In the genomic region with DNA sequence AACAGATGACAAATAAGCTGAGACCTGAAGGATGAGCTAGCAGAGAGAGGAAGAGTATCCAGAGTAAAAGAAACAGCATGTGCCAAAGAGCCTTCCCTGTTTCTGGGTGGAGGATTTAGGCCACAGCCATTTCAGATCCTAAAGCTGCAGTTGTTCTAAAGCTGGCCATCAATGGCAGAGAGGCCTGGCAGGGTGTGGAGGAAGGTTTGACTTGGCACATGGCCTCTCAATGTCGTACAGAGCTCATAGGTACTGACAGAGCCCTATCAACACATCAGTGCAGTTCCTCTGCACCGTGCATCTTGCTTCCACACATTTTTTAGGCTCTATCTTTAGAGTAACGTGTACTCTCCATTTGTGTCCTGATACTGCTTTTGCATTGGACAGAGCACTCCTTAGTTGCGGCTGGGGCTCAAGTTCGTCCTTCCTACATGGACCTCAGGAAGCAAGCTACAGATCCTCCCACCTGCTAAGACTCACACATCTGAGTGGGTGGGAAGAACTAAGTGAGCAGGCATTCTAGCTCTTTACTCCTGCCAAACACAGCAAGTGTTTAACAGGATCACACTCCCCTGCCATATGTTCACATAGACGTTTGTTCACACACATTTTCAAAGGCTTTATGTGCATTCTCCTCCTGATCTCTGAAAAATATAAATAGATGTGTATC, we compare ENCODE assay signal across 1 cellular context.
TF ChIP-seq lines count a peak whose summit lies in the region.

No MANE protein-coding gene starts in this region.

TF ChIP-seq in H1, 55 proteins besides CTCF, POLR2A, EP300 and RAD21:
- TF ChIP-seq ATF3 (IDR thresholded peaks at IDR 0.05; ENCODE audit: insufficient read depth, low read depth, low read length) = no peak
- TF ChIP-seq EZH2 (IDR thresholded peaks at IDR 0.05; ENCODE audit: low read depth, low read length, severe bottlenecking) = no peak
- no peak for TF ChIP-seq SIRT6 (IDR thresholded peaks at IDR 0.05; ENCODE audit: low read length)
- no peak for TF ChIP-seq RFX5 (IDR thresholded peaks at IDR 0.05; ENCODE audit: borderline replicate concordance, low read depth, low read length)
- TF ChIP-seq, protein P1, sequence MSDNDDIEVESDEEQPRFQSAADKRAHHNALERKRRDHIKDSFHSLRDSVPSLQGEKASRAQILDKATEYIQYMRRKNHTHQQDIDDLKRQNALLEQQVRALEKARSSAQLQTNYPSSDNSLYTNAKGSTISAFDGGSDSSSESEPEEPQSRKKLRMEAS (IDR thresholded peaks at IDR 0.05) = no peak
- TF ChIP-seq POU5F1 (IDR thresholded peaks at IDR 0.05; ENCODE audit: low read depth, low read length) = no peak
- TF ChIP-seq CHD7 (IDR thresholded peaks at IDR 0.05; ENCODE audit: insufficient replicate concordance, low read length) = no peak
- no peak for TF ChIP-seq NRF1 (IDR thresholded peaks at IDR 0.05; ENCODE audit: low read depth, low read length)
- no peak for TF ChIP-seq RNF2 (IDR thresholded peaks at IDR 0.05; ENCODE audit: borderline replicate concordance, low read depth, low read length, missing control alignments, poor library complexity, severe bottlenecking)
- no peak for TF ChIP-seq PHF8 (conservative IDR thresholded peaks at IDR 0.05; ENCODE audit: low read depth, low read length)
- TF ChIP-seq, protein P2, sequence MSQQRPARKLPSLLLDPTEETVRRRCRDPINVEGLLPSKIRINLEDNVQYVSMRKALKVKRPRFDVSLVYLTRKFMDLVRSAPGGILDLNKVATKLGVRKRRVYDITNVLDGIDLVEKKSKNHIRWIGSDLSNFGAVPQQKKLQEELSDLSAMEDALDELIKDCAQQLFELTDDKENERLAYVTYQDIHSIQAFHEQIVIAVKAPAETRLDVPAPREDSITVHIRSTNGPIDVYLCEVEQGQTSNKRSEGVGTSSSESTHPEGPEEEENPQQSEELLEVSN (IDR thresholded peaks at IDR 0.05) = no peak
- no peak for TF ChIP-seq JUN (IDR thresholded peaks at IDR 0.05; ENCODE audit: low read depth, low read length)
- no peak for TF ChIP-seq HDAC6 (IDR thresholded peaks at IDR 0.05; ENCODE audit: low read depth, low read length)
- no peak for TF ChIP-seq CEBPB (IDR thresholded peaks at IDR 0.05; ENCODE audit: low read depth, low read length)
- TF ChIP-seq SP2 (IDR thresholded peaks at IDR 0.05; ENCODE audit: low read length) = no peak
- no peak for TF ChIP-seq SIN3A (conservative IDR thresholded peaks at IDR 0.05 in 1 of 2, IDR thresholded peaks at IDR 0.05 in 1 of 2; ENCODE audit: low read depth in 1 of 2, low read length in 2 of 2)
- no peak for TF ChIP-seq GABPA (IDR thresholded peaks at IDR 0.05; ENCODE audit: borderline replicate concordance, insufficient read depth, low read length)
